In the genomic region with DNA sequence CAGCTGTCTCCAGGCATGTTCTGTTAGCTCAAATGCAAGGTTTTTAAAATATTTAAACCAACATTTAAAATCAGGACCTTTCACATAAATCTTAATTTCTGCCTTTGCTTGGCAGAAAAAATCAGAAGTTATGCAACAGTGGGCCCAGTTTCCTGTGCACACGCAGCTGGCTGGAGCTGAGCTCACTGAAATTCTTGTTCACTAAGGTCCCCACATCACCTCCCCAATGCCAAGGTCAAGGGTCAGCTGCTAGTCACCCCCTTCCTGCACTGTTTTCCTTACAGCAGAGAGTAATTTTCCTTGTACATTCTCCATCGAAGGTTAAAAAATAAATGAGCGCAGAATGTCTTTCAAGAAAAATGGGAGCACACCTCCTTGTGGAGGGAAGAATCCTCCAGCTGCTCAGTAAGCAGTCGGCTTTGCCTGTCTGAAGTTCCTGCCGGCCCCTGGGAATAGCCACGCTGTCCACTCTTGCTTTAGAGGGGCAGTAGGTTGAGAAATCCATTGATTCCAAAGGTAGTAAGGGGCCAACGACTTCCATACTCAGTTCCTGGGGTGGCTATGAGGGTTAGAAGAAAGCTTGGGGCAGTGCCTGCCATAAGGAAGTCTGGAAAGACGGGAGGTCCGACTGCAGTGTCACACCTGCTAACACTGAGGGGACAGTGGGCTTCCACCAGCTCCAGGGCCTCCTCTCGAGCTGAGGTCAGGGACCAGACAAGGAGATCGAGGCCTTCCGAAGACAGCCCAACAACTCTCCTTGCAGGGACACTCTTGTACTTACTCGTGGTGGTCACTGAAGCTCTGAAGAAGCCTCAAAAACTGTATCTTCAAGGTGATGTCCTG, we compare ENCODE assay signal across 20 cellular contexts. TPM values are rescaled to one million over a fixed set of nuclear protein-coding genes. Genes with fewer than 3 reads are reported as not detected.
DNase-seq lines count a peak whose midpoint lies in the region; ATAC-seq, FAIRE-seq and TF ChIP-seq lines count a peak whose summit lies in the region.
"Had no signal": no experiment of that assay in that cellular context is flagged by ENCODE, and none has a peak within 500 bp of the region (broad histone marks: within the 10 kb centered on the region; RNA-seq: fewer than 3 reads in every experiment).

No MANE protein-coding gene starts in this region.

- CTCF ChIA-PET in activated CD8-positive, alpha-beta T cell treated with anti-CD3 and anti-CD28 coated beads for 36 hours (lab: Charles Lee), result interaction anchor here (1.0 kb wide), 1 partner anchor 138 kb away, joined by 3 read pairs; no protein-coding TSS in a partner anchor

- peaks cover 66% of the 10 kb centered on the region for H3K36me3 Mint-ChIP-seq in osteocyte (ENCODE audit: unreplicated experiment)
- peaks cover 100% of the 10 kb centered on the region for H3K36me3 Mint-ChIP-seq in activated T-helper 17 cell treated with anti-CD3 and anti-CD28 coated beads, Interleukin-2, amount 50 U/mL, for 72 hours (ENCODE audit: low read depth)
- peaks cover 25% of the 10 kb centered on the region for H3K36me3 Mint-ChIP-seq in activated CD8-positive, alpha-beta T cell treated with anti-CD3 and anti-CD28 coated beads for 36 hours (ENCODE audit: low read depth)

- no peak overlapping the region for H3K4me3 Mint-ChIP-seq in osteocyte (ENCODE audit: unreplicated experiment)
- no peak overlapping the region for H3K4me3 Mint-ChIP-seq in activated T-helper 17 cell treated with anti-CD3 and anti-CD28 coated beads, Interleukin-2, amount 50 U/mL, for 72 hours
- no peak overlapping the region for H3K4me3 Mint-ChIP-seq in activated CD8-positive, alpha-beta T cell treated with anti-CD3 and anti-CD28 coated beads for 36 hours
- H3K4me3 Mint-ChIP-seq: B cell, nephron had no signal

- TF ChIP-seq CTCF in heart left ventricle (IDR thresholded peaks at IDR 0.05) (no peak), fibroblast of the aortic adventitia (IDR thresholded peaks at IDR 0.05; ENCODE audit: insufficient read depth, low read length) (no peak), osteocyte (IDR thresholded peaks at IDR 0.05) (no peak)
- TF ChIP-seq CTCF in activated CD8-positive, alpha-beta T cell treated with anti-CD3 and anti-CD28 coated beads for 36 hours (IDR thresholded peaks at IDR 0.05), result no peak

- no peaks in the 10 kb centered on the region for H3K9me3 Mint-ChIP-seq in osteocyte (ENCODE audit: unreplicated experiment)
- no peaks in the 10 kb centered on the region for H3K9me3 Mint-ChIP-seq in activated T-helper 17 cell treated with anti-CD3 and anti-CD28 coated beads, Interleukin-2, amount 50 U/mL, for 72 hours
- H3K9me3 Mint-ChIP-seq in activated CD8-positive, alpha-beta T cell treated with anti-CD3 and anti-CD28 coated beads for 36 hours, result no peaks in the 10 kb centered on the region
- H3K9me3 Mint-ChIP-seq: nephron had no signal

- POLR2A ChIA-PET in activated CD8-positive, alpha-beta T cell treated with anti-CD3 and anti-CD28 coated beads for 36 hours (lab: Charles Lee), result no interaction called here

- H3K27ac Mint-ChIP-seq in osteocyte (ENCODE audit: unreplicated experiment), result no peak overlapping the region
- H3K27ac Mint-ChIP-seq in activated T-helper 17 cell treated with anti-CD3 and anti-CD28 coated beads, Interleukin-2, amount 50 U/mL, for 72 hours, result no peak overlapping the region
- no peak overlapping the region for H3K27ac Mint-ChIP-seq in activated CD8-positive, alpha-beta T cell treated with anti-CD3 and anti-CD28 coated beads for 36 hours
- H3K27ac Mint-ChIP-seq: B cell had no signal

- peaks cover 8% of the 10 kb centered on the region for H3K4me1 Mint-ChIP-seq in osteocyte (ENCODE audit: unreplicated experiment)
- H3K4me1 Mint-ChIP-seq in activated T-helper 17 cell treated with anti-CD3 and anti-CD28 coated beads, Interleukin-2, amount 50 U/mL, for 72 hours, result no peaks in the 10 kb centered on the region
- H3K4me1 Mint-ChIP-seq in activated CD8-positive, alpha-beta T cell treated with anti-CD3 and anti-CD28 coated beads for 36 hours (ENCODE audit: low read depth), result no peaks in the 10 kb centered on the region

- H3K27me3 ChIP-seq in heart left ventricle, result no peaks in the 10 kb centered on the region
- H3K27me3 ChIP-seq: hepatocyte, right lobe of liver had no signal

- H3K4me1 ChIP-seq in heart left ventricle, result peaks cover 0 to 34% (median 2%) of the 10 kb centered on the region in 12 donors

- peaks cover 0 to 100% (median 98%) of the 10 kb centered on the region in 9 donors for H3K36me3 ChIP-seq in heart left ventricle

- no peak for TF ChIP-seq POLR2A in heart left ventricle (IDR thresholded peaks at IDR 0.05)

- no peaks in the 10 kb centered on the region for H3K9me3 ChIP-seq in heart left ventricle
- H3K9me3 ChIP-seq: right lobe of liver had no signal

- H3K27me3 Mint-ChIP-seq in osteocyte (ENCODE audit: unreplicated experiment), result no peaks in the 10 kb centered on the region
- H3K27me3 Mint-ChIP-seq in activated T-helper 17 cell treated with anti-CD3 and anti-CD28 coated beads, Interleukin-2, amount 50 U/mL, for 72 hours, result no peaks in the 10 kb centered on the region
- H3K27me3 Mint-ChIP-seq in activated CD8-positive, alpha-beta T cell treated with anti-CD3 and anti-CD28 coated beads for 36 hours, result no peaks in the 10 kb centered on the region
- H3K27me3 Mint-ChIP-seq: B cell had no signal

- H3K4me3 ChIP-seq in heart left ventricle, result no peak overlapping the region
- H3K4me3 ChIP-seq in fibroblast of the aortic adventitia (ENCODE audit: low read depth, low read length), result no peak overlapping the region
- H3K4me3 ChIP-seq: hepatocyte, right lobe of liver had no signal

- H3K27ac ChIP-seq in heart left ventricle, result peak overlapping the region in 5 of 12 donors; percentile 14 to 49 (median 34)
- H3K27ac ChIP-seq: hepatocyte had no signal

- intact Hi-C loops in Right ventricle myocardium superior (cut with DNase I) (no loop called here), heart left ventricle (cut with DNase I) (loop anchor here in 3 of 10 donors (5.0 to 10.0 kb wide), 3 partner anchors 72 to 155 kb away; partner anchors contain the start of gene GGT7 (in 1 of the 3))
- intact Hi-C loops in activated CD8-positive, alpha-beta T cell treated with anti-CD3 and anti-CD28 coated beads for 36 hours (cut with micrococcal nuclease), result no loop called here

- ATAC-seq in Right ventricle myocardium superior (ENCODE audit: poor library complexity) (peak; percentile 32), heart left ventricle (no peak), HG03457 (IDR thresholded peaks at IDR 0.05; ENCODE audit: unreplicated experiment) (no peak)
- ATAC-seq in activated T-helper 17 cell treated with anti-CD3 and anti-CD28 coated beads, Interleukin-2, amount 50 U/mL, for 72 hours (replicated peaks), result no peak
- ATAC-seq in activated CD8-positive, alpha-beta T cell treated with anti-CD3 and anti-CD28 coated beads for 36 hours, result no peak
- ATAC-seq: left colon, right lobe of liver had no signal

- 78 to 84% (median 80%) methylated on average over 10 to 13 of the region's 13 CpGs for WGBS in heart left ventricle, 4 donors

- DNase-seq in Right ventricle myocardium superior, result peak; percentile 54
- DNase-seq in heart left ventricle, result no peak
- peak; percentile 39 for DNase-seq in fibroblast of the aortic adventitia (ENCODE audit: low read depth)
- DNase-seq in osteocyte (ENCODE audit: extremely low spot score, unreplicated experiment), result peak; percentile 27
- no peak for DNase-seq in activated CD8-positive, alpha-beta T cell treated with anti-CD3 and anti-CD28 coated beads for 36 hours
- no peak for DNase-seq in RCC 7860 (ENCODE audit: low spot score)
- DNase-seq: activated CD4-positive, alpha-beta T cell treated with anti-CD3 and anti-CD28 coated beads, Interleukin-2, amount 50 U/mL, for 4 hours; caudate nucleus; DMS153; left colon; SHP77 treated with DMSO at 0.1 percent for 48 hours; stimulated activated CD4-positive, alpha-beta T cell treated with anti-CD3 and anti-CD28 coated beads, Interleukin-4, amount 100 ng/mL, for 24 hours; T1000 had no signal

- FAIRE-seq in RCC 7860 (lab: Jason Lieb, UNC), result no peak

RNA-seq across cellular contexts. Expression of gene MYH7B, which starts 56.8 kb away (rescaled TPM):
- total RNA-seq in Right ventricle myocardium superior, result 222 TPM
- total RNA-seq in heart left ventricle, result 100 to 1,000 TPM in 7 of 9 donors, 10 to 100 TPM in 2; 50.7 to 306 (median 144) TPM
- polyA plus RNA-seq in heart left ventricle, result 100 to 1,000 TPM in 1 of 2 donors, 10 to 100 TPM in 1; 12.8 to 448 TPM
- total RNA-seq in fibroblast of the aortic adventitia (ENCODE audit: low replicate concordance), result 0.25 TPM in 1 of 2 replicates, not detected in the other
- 0.18 and 0.86 TPM in 2 replicates for total RNA-seq in osteocyte
- total RNA-seq in activated T-helper 17 cell treated with anti-CD3 and anti-CD28 coated beads, Interleukin-2, amount 50 U/mL, for 72 hours, result under 1 TPM; 0.24 to 0.29 TPM
- total RNA-seq in activated CD8-positive, alpha-beta T cell treated with anti-CD3 and anti-CD28 coated beads for 36 hours, result under 1 TPM; 0.22 to 0.38 TPM
- total RNA-seq: endothelial cell of umbilical vein had no signal

RNA-seq across cellular contexts. Expression of gene GSS, which starts 56.8 kb away (rescaled TPM):
- total RNA-seq in Right ventricle myocardium superior (15.7 TPM), heart left ventricle (10 to 100 TPM; 17.8 to 38.1 (median 26.8) TPM), fibroblast of the aortic adventitia (ENCODE audit: low replicate concordance) (47.8 and 57.8 TPM in 2 replicates), osteocyte (36.0 and 37.2 TPM in 2 replicates)
- 10 to 100 TPM; 32.3 to 38.7 TPM for polyA plus RNA-seq in heart left ventricle
- 10 to 100 TPM; 54.7 to 57.4 TPM for total RNA-seq in activated T-helper 17 cell treated with anti-CD3 and anti-CD28 coated beads, Interleukin-2, amount 50 U/mL, for 72 hours
- 10 to 100 TPM; 50.9 to 52.7 TPM for total RNA-seq in activated CD8-positive, alpha-beta T cell treated with anti-CD3 and anti-CD28 coated beads for 36 hours

Comparison
In these comparisons a context has a peak if more than half of its experiments do, and no peak if none do; other contexts are left out.
1. DNase-seq: peak in Right ventricle myocardium superior (single experiment), fibroblast of the aortic adventitia (single experiment) and osteocyte (single experiment); none in heart left ventricle (0 of 5), activated CD8-positive, alpha-beta T cell treated with anti-CD3 and anti-CD28 coated beads for 36 hours (single experiment) and RCC 7860 (single experiment).
2. RNA of gene MYH7B, which starts 56.8 kb away (total RNA-seq): 222 TPM in Right ventricle myocardium superior (single experiment) and 50.7 to 306 TPM in heart left ventricle; 0.18 to 0.86 TPM in osteocyte, 0.22 to 0.38 TPM in activated CD8-positive, alpha-beta T cell treated with anti-CD3 and anti-CD28 coated beads for 36 hours, 0.24 to 0.29 TPM in activated T-helper 17 cell treated with anti-CD3 and anti-CD28 coated beads, Interleukin-2, amount 50 U/mL, for 72 hours and 0.25 TPM in fibroblast of the aortic adventitia; every median in the first group is over 10 times any median in the second.